In the genomic region with DNA sequence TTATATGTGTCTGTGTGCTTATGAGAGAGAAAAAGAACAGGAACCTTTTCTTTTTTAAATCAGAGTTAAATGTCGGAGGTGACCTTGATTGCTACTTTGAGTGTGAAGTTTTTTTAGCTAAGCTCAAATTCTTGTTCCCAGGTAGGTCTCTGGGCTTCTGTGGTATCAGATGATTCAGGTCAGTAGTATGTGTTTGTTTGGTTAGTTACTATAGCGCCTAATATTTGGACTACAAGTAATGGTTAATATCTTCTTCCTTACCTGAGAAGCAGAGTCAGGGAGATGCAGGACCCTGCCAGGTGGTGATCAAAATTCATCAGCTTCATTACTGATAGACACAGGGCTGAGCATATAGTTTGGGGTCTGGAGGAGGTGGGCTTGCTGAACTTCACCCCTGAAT, we compare ENCODE assay signal across 21 cellular contexts. TPM values are rescaled to one million over a fixed set of nuclear protein-coding genes. Genes with fewer than 3 reads are reported as not detected.
DNase-seq lines count a peak whose midpoint lies in the region; FAIRE-seq and TF ChIP-seq lines count a peak whose summit lies in the region.
"Had no signal": no experiment of that assay in that cellular context is flagged by ENCODE, and none has a peak within 500 bp of the region (broad histone marks: within the 10 kb centered on the region; RNA-seq: fewer than 3 reads in every experiment).

No MANE protein-coding gene starts in this region.

- 72% methylated on average over 2 of the region's 2 CpGs for WGBS in mammary epithelial cell (ENCODE audit: low coverage, missing lambda C conversion rate)

- H3K27me3 ChIP-seq in mammary epithelial cell (ENCODE audit: insufficient read depth, low read length), result no peaks in the 10 kb centered on the region
- no peaks in the 10 kb centered on the region for H3K27me3 ChIP-seq in breast epithelium
- no peaks in the 10 kb centered on the region for H3K27me3 ChIP-seq in CD8-positive, alpha-beta memory T cell (ENCODE audit: insufficient read depth, low read length, poor library complexity, severe bottlenecking)
- H3K27me3 ChIP-seq: SJSA1 had no signal

- CTCF ChIA-PET in mammary epithelial cell (lab: Charles Lee; ENCODE audit: low non-redundant PET), result no interaction called here
- CTCF ChIA-PET in CD8-positive, alpha-beta memory T cell (lab: Charles Lee), result interaction anchor here (1.1 kb wide), 1 partner anchor 32 kb away, joined by 4 read pairs; no protein-coding TSS in a partner anchor

- no peak overlapping the region for H3K9ac ChIP-seq in mammary epithelial cell (ENCODE audit: insufficient read depth, low read length)

- POLR2A ChIA-PET in CD8-positive, alpha-beta memory T cell (lab: Charles Lee), result no interaction called here

- H4K20me1 ChIP-seq in mammary epithelial cell (ENCODE audit: insufficient read depth, low read length), result no peaks in the 10 kb centered on the region

- intact Hi-C loops in mammary epithelial cell (cut with micrococcal nuclease) (no loop called here), breast epithelium (cut with DNase I; ENCODE audit: low total_unique reads) (no loop called here)

- H3K9me3 ChIP-seq in mammary epithelial cell (replicated peaks; ENCODE audit: insufficient read depth, low read length), result no peaks in the 10 kb centered on the region
- no peaks in the 10 kb centered on the region for H3K9me3 ChIP-seq in breast epithelium
- no peaks in the 10 kb centered on the region for H3K9me3 ChIP-seq in CD8-positive, alpha-beta memory T cell (ENCODE audit: low read length)
- H3K9me3 ChIP-seq: HAP-1, SJSA1 had no signal

- H3K4me3 Mint-ChIP-seq in type B pancreatic cell (no peak overlapping the region), HFFc6 (no peak overlapping the region)
- H3K4me3 Mint-ChIP-seq in CD8-positive, alpha-beta memory T cell, result no peak overlapping the region
- H3K4me3 Mint-ChIP-seq: CD4-positive, alpha-beta memory T cell had no signal

- dilution Hi-C loops in mammary epithelial cell (cut with HindIII; ENCODE audit: low sequenced_read_pairs), result no loop called here

- H3K4me1 Mint-ChIP-seq in type B pancreatic cell (ENCODE audit: unreplicated experiment) (no peaks in the 10 kb centered on the region), HFFc6 (ENCODE audit: low read depth) (no peaks in the 10 kb centered on the region)
- no peaks in the 10 kb centered on the region for H3K4me1 Mint-ChIP-seq in CD8-positive, alpha-beta memory T cell

- H3K4me3 ChIP-seq in mammary epithelial cell (replicated peaks in 1 of 3; ENCODE audit: insufficient read depth in 1 of 3, low read depth in 2 of 3, low read length in 3 of 3) (no peak overlapping the region), breast epithelium (no peak overlapping the region)
- no peak overlapping the region for H3K4me3 ChIP-seq in CD8-positive, alpha-beta memory T cell (ENCODE audit: low read length)
- H3K4me3 ChIP-seq: HAP-1, K562, SJSA1 had no signal

- H3K4me1 ChIP-seq in mammary epithelial cell (ENCODE audit: insufficient read depth, low read length), result peaks cover 8% of the 10 kb centered on the region
- H3K4me1 ChIP-seq in breast epithelium, result no peaks in the 10 kb centered on the region
- no peaks in the 10 kb centered on the region for H3K4me1 ChIP-seq in CD8-positive, alpha-beta memory T cell (ENCODE audit: insufficient read depth, low read length)
- H3K4me1 ChIP-seq: HAP-1, SJSA1 had no signal

- H3K4me2 ChIP-seq in mammary epithelial cell (ENCODE audit: insufficient read depth, low read depth, low read length), result no peak overlapping the region

- TF ChIP-seq CTCF in mammary epithelial cell (conservative IDR thresholded peaks at IDR 0.05 in 1 of 2, IDR thresholded peaks at IDR 0.05 in 1 of 2; ENCODE audit: extremely low read depth in 1 of 2, insufficient read depth in 1 of 2, low read depth in 1 of 2, low read length in 2 of 2) (no peak), breast epithelium (IDR thresholded peaks at IDR 0.05) (no peak), type B pancreatic cell (conservative IDR thresholded peaks at IDR 0.05) (no peak), HFFc6 (IDR thresholded peaks at IDR 0.05) (no peak)

- H3K79me2 ChIP-seq in mammary epithelial cell (ENCODE audit: insufficient read depth, low read length), result no peaks in the 10 kb centered on the region

- peaks cover 14% of the 10 kb centered on the region for H3K36me3 Mint-ChIP-seq in type B pancreatic cell
- H3K36me3 Mint-ChIP-seq in HFFc6 (ENCODE audit: low read depth), result no peaks in the 10 kb centered on the region; the same call in 1 of the 2 replicates
- peaks cover 11 to 30% (median 17%) of the 10 kb centered on the region in 3 donors for H3K36me3 Mint-ChIP-seq in CD8-positive, alpha-beta memory T cell

- H3K27ac ChIP-seq in mammary epithelial cell (ENCODE audit: insufficient read depth, low read depth, low read length), result peak overlapping the region; percentile 25
- no peak overlapping the region for H3K27ac ChIP-seq in breast epithelium
- no peak overlapping the region for H3K27ac ChIP-seq in CD8-positive, alpha-beta memory T cell (ENCODE audit: low read depth, low read length)
- H3K27ac ChIP-seq: SJSA1 had no signal

- BruUV-seq in mammary epithelial cell (replicated peaks; lab: Mats Ljungman, UMichigan), result no TSS peak

- in situ Hi-C loops in mammary epithelial cell (cut with MboI; ENCODE audit: low sequenced_read_pairs in 2 of 2), result no loop called here

- no peak for TF ChIP-seq POLR2A in breast epithelium (IDR thresholded peaks at IDR 0.05)

- H3K27ac Mint-ChIP-seq in type B pancreatic cell (peak overlapping the region; percentile 77), HFFc6 (no peak overlapping the region)
- H3K27ac Mint-ChIP-seq in CD8-positive, alpha-beta memory T cell, result no peak overlapping the region

- no peaks in the 10 kb centered on the region for H3K36me3 ChIP-seq in mammary epithelial cell (ENCODE audit: insufficient read depth, low read length)
- H3K36me3 ChIP-seq in breast epithelium, result no peaks in the 10 kb centered on the region
- peaks cover 4% of the 10 kb centered on the region for H3K36me3 ChIP-seq in CD8-positive, alpha-beta memory T cell (ENCODE audit: insufficient read depth, low read length)
- H3K36me3 ChIP-seq: HAP-1, SJSA1 had no signal

- FAIRE-seq in urothelium cell line (lab: Jason Lieb, UNC), result no peak
- FAIRE-seq: GM19239, K562 had no signal

- peak; percentile 53 for DNase-seq in mammary epithelial cell
- DNase-seq in breast epithelium (ENCODE audit: low spot score in 2 of 2), result no peak
- peak; percentile 2 for DNase-seq in amniotic epithelial cell (ENCODE audit: low read depth)
- DNase-seq in kidney tubule cell (ENCODE audit: low spot score), result peak; percentile 75
- no peak for DNase-seq in type B pancreatic cell (ENCODE audit: extremely low spot score, unreplicated experiment)
- no peak for DNase-seq in HFFc6
- no peak for DNase-seq in urothelium cell line (ENCODE audit: low spot score)
- no peak for DNase-seq in CD8-positive, alpha-beta memory T cell
- DNase-seq: 8988T; CD4-positive, alpha-beta memory T cell; DMS 273 treated with DMSO at 0.1 percent for 48 hours; MV-4-11; NCI-H1417; NCI-H187 treated with DMSO at 0.1 percent for 48 hours; NCI-H69; NK-92 treated with Interleukin-12 subunit alpha and Interleukin-12 subunit beta, amount 100 ng/mL, for 24 hours; OCI-M1 had no signal

- no peak overlapping the region for H2AFZ ChIP-seq in mammary epithelial cell (ENCODE audit: low read depth, low read length)

- H3K27me3 Mint-ChIP-seq in type B pancreatic cell (no peaks in the 10 kb centered on the region), HFFc6 (ENCODE audit: insufficient read depth) (no peaks in the 10 kb centered on the region; the same call in 1 of the 2 replicates)
- H3K27me3 Mint-ChIP-seq in CD8-positive, alpha-beta memory T cell, result no peaks in the 10 kb centered on the region
- H3K27me3 Mint-ChIP-seq: CD4-positive, alpha-beta memory T cell had no signal

- no peaks in the 10 kb centered on the region for H3K9me3 Mint-ChIP-seq in type B pancreatic cell
- no peaks in the 10 kb centered on the region for H3K9me3 Mint-ChIP-seq in HFFc6
- H3K9me3 Mint-ChIP-seq in CD8-positive, alpha-beta memory T cell, result no peaks in the 10 kb centered on the region
- H3K9me3 Mint-ChIP-seq: CD4-positive, alpha-beta memory T cell had no signal

RNA-seq across cellular contexts. Expression of a gene that starts 30.8 kb away (rescaled TPM):
- total RNA-seq in mammary epithelial cell (1 to 10 TPM; 5.7 to 8.5 TPM), breast epithelium (1 to 10 TPM; 4.6 to 8.3 (median 4.9) TPM), type B pancreatic cell (ENCODE audit: low replicate concordance) (6.9 and 9.2 TPM in 2 replicates)
- polyA plus RNA-seq in mammary epithelial cell, result 8.8 TPM
- 2.1 TPM for polyA minus RNA-seq in mammary epithelial cell
- total RNA-seq in HFFc6 (2021; fragmentation: NEBNext Ultra II Directional; extraction: Animal tissue kit (Norgen Biotek cat#: 25700)), result 1 to 10 TPM; 4.4 to 6.3 (median 5.7) TPM
- total RNA-seq in CD8-positive, alpha-beta memory T cell, result 1 to 10 TPM; 5.9 to 7.5 TPM
- 4.2 TPM for polyA plus RNA-seq in CD8-positive, alpha-beta memory T cell

Comparison
In these comparisons a context has a peak if more than half of its experiments do, and no peak if none do; other contexts are left out.
1. DNase-seq: peak in mammary epithelial cell (single experiment), amniotic epithelial cell (single experiment) and kidney tubule cell (single experiment); none in breast epithelium (0 of 2), type B pancreatic cell (single experiment), HFFc6 (single experiment), urothelium cell line (single experiment) and CD8-positive, alpha-beta memory T cell (0 of 5).